ENCODE assay signal across 9 cellular contexts in genomic region chr6:64665137-64665536, GRCh38.
"Had no signal": no experiment of that assay in that cellular context is flagged by ENCODE, and none has a peak within 500 bp of the region (broad histone marks: within the 10 kb centered on the region; RNA-seq: fewer than 3 reads in every experiment).

No MANE protein-coding gene starts in this region.

- H3K9ac ChIP-seq: GM23248 had no signal

- H3K4me3 ChIP-seq: GM23248, GM23338, HAP-1 had no signal

- H3K4me1 ChIP-seq: HAP-1 had no signal

- H3K9me3 ChIP-seq: HAP-1 had no signal

- ATAC-seq: GM23338, HCT116 had no signal

- H3K36me3 ChIP-seq: HAP-1 had no signal

- DNase-seq: GM23248, GOT3, H7, H9, HCEC 1CT, HFFc6 had no signal

- H3K27ac ChIP-seq: GM23248 had no signal

- H2AFZ ChIP-seq: GM23248, GM23338 had no signal

- H3K4me2 ChIP-seq: GM23338 had no signal
